8 cellular contexts compared by ENCODE assay signal in genomic region chr22:50473855-50474671, GRCh38. TPM values are rescaled to one million over a fixed set of nuclear protein-coding genes. Genes with fewer than 3 reads are reported as not detected.
A peak's percentile ranks its signal among the peaks of the same experiment; 100 is the strongest.
DNase-seq lines count a peak whose midpoint lies in the region; ATAC-seq and TF ChIP-seq lines count a peak whose summit lies in the region.

No MANE protein-coding gene starts in this region.

- H3K9me3 Mint-ChIP-seq in activated CD8-positive, alpha-beta T cell treated with anti-CD3 and anti-CD28 coated beads for 36 hours, result no peaks in the 10 kb centered on the region

- no peak for TF ChIP-seq POLR2A in ovary (IDR thresholded peaks at IDR 0.05)

- CTCF ChIA-PET in activated CD8-positive, alpha-beta T cell treated with anti-CD3 and anti-CD28 coated beads for 36 hours (lab: Charles Lee), result interaction anchor here (0.9 to 3.9 kb wide), 11 partner anchors 15 to 147 kb away, joined by 3 to 15 read pairs (median 5); partner anchors contain the start of gene SCO2

- TF ChIP-seq EP300 in ovary (IDR thresholded peaks at IDR 0.05), result no peak

- peak overlapping the region; percentile 99 for H3K4me3 Mint-ChIP-seq in activated CD8-positive, alpha-beta T cell treated with anti-CD3 and anti-CD28 coated beads for 36 hours

- peaks cover 31% of the 10 kb centered on the region for H3K4me1 ChIP-seq in ovary (ENCODE audit: insufficient read depth)

- H3K27ac Mint-ChIP-seq in activated CD8-positive, alpha-beta T cell treated with anti-CD3 and anti-CD28 coated beads for 36 hours, result peak overlapping the region; percentile 95

- no peak for TF ChIP-seq CTCF in AG10803 (conservative IDR thresholded peaks at IDR 0.05; ENCODE audit: low read length)
- no peak for TF ChIP-seq CTCF in activated CD8-positive, alpha-beta T cell treated with anti-CD3 and anti-CD28 coated beads for 36 hours (IDR thresholded peaks at IDR 0.05)
- no peak for TF ChIP-seq CTCF in fibroblast of villous mesenchyme (IDR thresholded peaks at IDR 0.05; ENCODE audit: insufficient read depth, low read depth, low read length)
- no peak for TF ChIP-seq CTCF in ovary (IDR thresholded peaks at IDR 0.05)

- H3K27ac ChIP-seq in ovary, result peak overlapping the region; percentile 24 to 57

- no peaks in the 10 kb centered on the region for H3K27me3 Mint-ChIP-seq in activated CD8-positive, alpha-beta T cell treated with anti-CD3 and anti-CD28 coated beads for 36 hours

- DNase-seq in AG10803 (ENCODE audit: low read depth) (peak; percentile 46), fibroblast of villous mesenchyme (ENCODE audit: low read depth) (peak; percentile 60), ovary (peak in 2 of 5 donors; percentile 57 to 60), GF-D8 (lab: John Stamatoyannopoulos, UW) (no peak)
- DNase-seq in activated CD8-positive, alpha-beta T cell treated with anti-CD3 and anti-CD28 coated beads for 36 hours, result peak; percentile 85

- peak overlapping the region; percentile 71 for H3K4me3 ChIP-seq in AG10803 (ENCODE audit: low read length)
- H3K4me3 ChIP-seq in fibroblast of villous mesenchyme (ENCODE audit: low read depth, low read length), result peak overlapping the region; percentile 65
- peak overlapping the region; percentile 92 for H3K4me3 ChIP-seq in ovary

- WGBS in ovary, 3 donors, result 3 to 5% (median 4%) methylated on average over 56 to 62 of the region's 62 CpGs

- no peaks in the 10 kb centered on the region for H3K36me3 ChIP-seq in ovary

- peaks cover 1% of the 10 kb centered on the region for H3K36me3 Mint-ChIP-seq in activated CD8-positive, alpha-beta T cell treated with anti-CD3 and anti-CD28 coated beads for 36 hours (ENCODE audit: low read depth)

- intact Hi-C loops in activated CD8-positive, alpha-beta T cell treated with anti-CD3 and anti-CD28 coated beads for 36 hours (cut with micrococcal nuclease), result no loop called here
- intact Hi-C loops in ovary (cut with DNase I), result no loop called here

- H3K4me1 Mint-ChIP-seq in activated CD8-positive, alpha-beta T cell treated with anti-CD3 and anti-CD28 coated beads for 36 hours (ENCODE audit: low read depth), result peaks cover 53% of the 10 kb centered on the region

- H3K9me3 ChIP-seq in ovary, result no peaks in the 10 kb centered on the region

- peak; percentile 8 for ATAC-seq in HG02870 (IDR thresholded peaks at IDR 0.05; ENCODE audit: unreplicated experiment)
- peak; percentile 18 for ATAC-seq in activated CD8-positive, alpha-beta T cell treated with anti-CD3 and anti-CD28 coated beads for 36 hours
- ATAC-seq in GM19463 (IDR thresholded peaks at IDR 0.05; ENCODE audit: unreplicated experiment), result no peak
- no peak for ATAC-seq in HG03571 (IDR thresholded peaks at IDR 0.05; ENCODE audit: unreplicated experiment)

- no peaks in the 10 kb centered on the region for H3K27me3 ChIP-seq in ovary

- POLR2A ChIA-PET in activated CD8-positive, alpha-beta T cell treated with anti-CD3 and anti-CD28 coated beads for 36 hours (lab: Charles Lee), result interaction anchor here (0.8 to 3.8 kb wide), 11 partner anchors 10 to 282 kb away, joined by 3 to 21 read pairs (median 5); partner anchors contain the start of genes LMF2, NCAPH2 and SCO2

RNA-seq across cellular contexts. Expression of gene SBF1, which starts 0.8 kb away (rescaled TPM):
- total RNA-seq in activated CD8-positive, alpha-beta T cell treated with anti-CD3 and anti-CD28 coated beads for 36 hours, result 100 to 1,000 TPM; 120 TPM
- 75.1 and 82.8 TPM in 2 replicates for total RNA-seq in fibroblast of villous mesenchyme
- total RNA-seq in ovary, result 10 to 100 TPM; 25.6 to 86.0 (median 65.1) TPM
- 10 to 100 TPM in 1 of 2 donors, 1 to 10 TPM in 1; 1.9 to 36.7 TPM for polyA plus RNA-seq in ovary

RNA-seq across cellular contexts. Expression of gene ADM2, which starts 7.3 kb away (rescaled TPM):
- 1 to 10 TPM; 5.5 to 6.8 TPM for total RNA-seq in activated CD8-positive, alpha-beta T cell treated with anti-CD3 and anti-CD28 coated beads for 36 hours
- total RNA-seq in fibroblast of villous mesenchyme, result 2.6 and 5.8 TPM in 2 replicates
- total RNA-seq in ovary, result 1 to 10 TPM in 1 of 7 donors, under 1 TPM in 3, not detected in 3; 0.11 to 2.6 (median 0.21) TPM
- under 1 TPM; 0.01 to 0.03 TPM for polyA plus RNA-seq in ovary

RNA-seq across cellular contexts. Expression of gene MIOX, which starts 12.6 kb away (rescaled TPM):
- total RNA-seq in activated CD8-positive, alpha-beta T cell treated with anti-CD3 and anti-CD28 coated beads for 36 hours, result under 1 TPM in 1 of 2 experiments, not detected in 1; 0.29 TPM
- total RNA-seq in fibroblast of villous mesenchyme, result 0.32 TPM in 1 of 2 replicates, not detected in the other
- under 1 TPM in 1 of 7 donors, not detected in 6; 0.20 TPM for total RNA-seq in ovary
- not detected for polyA plus RNA-seq in ovary

RNA-seq across cellular contexts. Expression of gene LMF2, which starts 33.4 kb away (rescaled TPM):
- total RNA-seq in activated CD8-positive, alpha-beta T cell treated with anti-CD3 and anti-CD28 coated beads for 36 hours, result 10 to 100 TPM; 48.0 to 48.8 TPM
- 50.1 and 52.5 TPM in 2 replicates for total RNA-seq in fibroblast of villous mesenchyme
- total RNA-seq in ovary, result 10 to 100 TPM; 43.6 to 76.6 (median 60.9) TPM
- 10 to 100 TPM in 1 of 2 donors, 1 to 10 TPM in 1; 1.5 to 52.3 TPM for polyA plus RNA-seq in ovary

RNA-seq across cellular contexts. Expression of gene NCAPH2, which starts 34.0 kb away (rescaled TPM):
- total RNA-seq in activated CD8-positive, alpha-beta T cell treated with anti-CD3 and anti-CD28 coated beads for 36 hours, result 100 to 1,000 TPM; 121 to 126 TPM
- total RNA-seq in fibroblast of villous mesenchyme, result 27.2 and 35.4 TPM in 2 replicates
- total RNA-seq in ovary, result 10 to 100 TPM; 37.1 to 61.5 (median 53.7) TPM
- polyA plus RNA-seq in ovary, result 10 to 100 TPM; 11.5 to 49.0 TPM

Comparison
In these comparisons a context has a peak if more than half of its experiments do, and no peak if none do; other contexts are left out.
1. ATAC-seq: peak in HG02870 (single experiment) and activated CD8-positive, alpha-beta T cell treated with anti-CD3 and anti-CD28 coated beads for 36 hours (single experiment); none in GM19463 (single experiment) and HG03571 (single experiment).
2. Peak in every context shown above with its lines, with median percentiles within 50 percentile points of each other: H3K4me3 ChIP-seq.